Comparison of ENCODE assay signal across 31 cellular contexts in the genomic region with DNA sequence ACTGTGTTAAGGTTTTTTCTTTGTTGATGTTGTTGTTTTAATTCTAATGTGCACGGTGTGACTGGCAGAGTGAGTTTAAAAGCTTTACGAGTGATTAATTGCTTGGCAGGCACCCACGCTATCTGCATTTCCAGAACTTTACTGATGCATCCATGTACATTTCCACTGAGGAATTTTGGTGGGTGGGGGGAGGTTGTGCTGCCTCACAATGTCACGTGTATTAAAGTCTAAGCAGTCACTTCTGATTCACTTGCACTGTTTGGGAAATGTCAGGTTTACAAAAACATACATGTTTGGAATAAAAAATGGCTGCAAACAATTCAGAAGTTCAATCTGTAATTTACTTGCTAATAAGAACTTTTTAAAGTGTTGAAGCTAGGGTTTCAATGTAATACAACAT. TPM values are rescaled to one million over a fixed set of nuclear protein-coding genes. Genes with fewer than 3 reads are reported as not detected.
"Had no signal": no experiment of that assay in that cellular context is flagged by ENCODE, and none has a peak within 500 bp of the region (broad histone marks: within the 10 kb centered on the region; RNA-seq: fewer than 3 reads in every experiment).

No MANE protein-coding gene starts in this region.

- H3K9ac ChIP-seq: SK-N-SH had no signal

- ATAC-seq: activated naive CD4-positive, alpha-beta T cell treated with anti-CD3 and anti-CD28 coated beads, Interleukin-2, amount 50 U/mL, for 72 hours; activated T-cell treated with anti-CD3 and anti-CD28 coated beads, Interleukin-2, amount 50 U/mL, for 4 hours; Panc1 had no signal

- H3K27ac ChIP-seq: SJSA1 had no signal

- H3K27ac Mint-ChIP-seq: activated B cell treated with CpG ODN at 0.5 μM for 24 hours; activated CD4-positive, alpha-beta memory T cell treated with anti-CD3 and anti-CD28 coated beads for 36 hours; activated naive CD4-positive, alpha-beta T cell treated with anti-CD3 and anti-CD28 coated beads for 36 hours; activated naive CD4-positive, alpha-beta T cell treated with anti-CD3 and anti-CD28 coated beads, Interleukin-2, amount 50 U/mL, for 72 hours; activated T-helper 1 cell treated with anti-CD3 and anti-CD28 coated beads, Interleukin-12 subunit alpha, Interleukin-12 subunit beta, Interleukin-2, Interleukin-4 antibody, amounts not matched to agents 30 ng/mL and 10 ng/mL and 1 ng/mL, durations not matched to agents 14 hours and 24 hours and 36 hours; T-helper 1 cell treated with Interleukin-12 subunit alpha and Interleukin-12 subunit beta and Interleukin-4 antibody, amounts not matched to agents 30 μg/mL and 1 μg/mL, for 36 hours; T-helper 2 cell treated with Interferon-gamma antibody and Interleukin-4, amounts not matched to agents 5 μg/mL and 100 μg/mL, for 36 hours had no signal

- H3K4me3 ChIP-seq: SJSA1 had no signal

- H3K36me3 ChIP-seq: SJSA1 had no signal

- FAIRE-seq: TTC549 had no signal

- H3K27me3 ChIP-seq: SJSA1 had no signal

- H3K4me2 ChIP-seq: SK-N-SH had no signal

- H3K36me3 Mint-ChIP-seq: activated CD4-positive, alpha-beta memory T cell treated with anti-CD3 and anti-CD28 coated beads for 36 hours; activated naive CD4-positive, alpha-beta T cell treated with anti-CD3 and anti-CD28 coated beads, Interleukin-2, amount 50 U/mL, for 72 hours had no signal

- H3K27me3 Mint-ChIP-seq: activated B cell treated with CpG ODN at 0.5 μM for 24 hours, brain had no signal

- DNase-seq: activated B cell treated with CpG ODN at 0.5 μM for 24 hours; activated CD4-positive, alpha-beta memory T cell treated with anti-CD3 and anti-CD28 coated beads for 36 hours; activated CD4-positive, alpha-beta T cell treated with anti-CD3 and anti-CD28 coated beads for 4 hours; activated CD4-positive, alpha-beta T cell treated with anti-CD3 and anti-CD28 coated beads, Interleukin-2, amount 50 U/mL, for 1 hour; activated CD4-positive, CD25-positive, alpha-beta regulatory T cell treated with anti-CD3 and anti-CD28 coated beads, Interleukin-2, amount 50 U/mL, for 72 hours; activated CD8-positive, alpha-beta memory T cell treated with anti-CD3 and anti-CD28 coated beads, Interleukin-2, amount 50 U/mL, for 4 hours; activated gamma-delta T cell treated with Interleukin-2 at 50 U/mL for 16 hours; activated naive CD4-positive, alpha-beta T cell treated with anti-CD3 and anti-CD28 coated beads for 36 hours; activated T-cell treated with anti-CD3 and anti-CD28 coated beads for 4 hours; activated T-cell treated with anti-CD3 and anti-CD28 coated beads, Interleukin-2, amount 50 U/mL, for 4 hours; amniotic stem cell; aorta; central memory CD4-positive, alpha-beta T cell; NCI-H1105; NCI-H1417 treated with DMSO at 0.1 percent for 48 hours; NCI-H187 treated with DMSO at 0.1 percent for 48 hours; NCI-H2081; NCI-H2171 treated with DMSO at 0.1 percent for 48 hours; NCI-H2227 treated with DMSO at 0.1 percent for 48 hours; NCI-H446 treated with DMSO at 0.1 percent for 48 hours; NCI-H524; SHP77; SK-N-SH had no signal

- H3K9me3 ChIP-seq: SJSA1, SK-N-SH had no signal

- H3K4me3 Mint-ChIP-seq: activated B cell treated with CpG ODN at 0.5 μM for 24 hours; activated CD4-positive, alpha-beta memory T cell treated with anti-CD3 and anti-CD28 coated beads for 36 hours; activated naive CD4-positive, alpha-beta T cell treated with anti-CD3 and anti-CD28 coated beads for 36 hours; activated T-cell treated with anti-CD3 and anti-CD28 coated beads, Interleukin-2, amount 50 U/mL, for 4 hours; activated T-helper 1 cell treated with anti-CD3 and anti-CD28 coated beads, Interleukin-12 subunit alpha, Interleukin-12 subunit beta, Interleukin-2, Interleukin-4 antibody, amounts not matched to agents 30 ng/mL and 10 ng/mL and 1 ng/mL, durations not matched to agents 14 hours and 24 hours and 36 hours; T-helper 1 cell treated with Interleukin-12 subunit alpha and Interleukin-12 subunit beta and Interleukin-4 antibody, amounts not matched to agents 30 μg/mL and 1 μg/mL, for 36 hours; T-helper 2 cell treated with Interferon-gamma antibody and Interleukin-4, amounts not matched to agents 5 μg/mL and 100 μg/mL, for 36 hours had no signal

- H3K4me1 ChIP-seq: SJSA1 had no signal

- H3K4me1 Mint-ChIP-seq: activated B cell treated with CpG ODN at 0.5 μM for 24 hours had no signal

- H3K9me3 Mint-ChIP-seq: activated B cell treated with CpG ODN at 0.5 μM for 24 hours; activated CD4-positive, alpha-beta memory T cell treated with anti-CD3 and anti-CD28 coated beads for 36 hours; activated naive CD4-positive, alpha-beta T cell treated with anti-CD3 and anti-CD28 coated beads for 36 hours; activated naive CD4-positive, alpha-beta T cell treated with anti-CD3 and anti-CD28 coated beads, Interleukin-2, amount 50 U/mL, for 72 hours; activated T-cell treated with anti-CD3 and anti-CD28 coated beads, Interleukin-2, amount 50 U/mL, for 4 hours; activated T-helper 1 cell treated with anti-CD3 and anti-CD28 coated beads, Interleukin-12 subunit alpha, Interleukin-12 subunit beta, Interleukin-2, Interleukin-4 antibody, amounts not matched to agents 30 ng/mL and 10 ng/mL and 1 ng/mL, durations not matched to agents 14 hours and 24 hours and 36 hours; T-helper 1 cell treated with Interleukin-12 subunit alpha and Interleukin-12 subunit beta and Interleukin-4 antibody, amounts not matched to agents 30 μg/mL and 1 μg/mL, for 36 hours; T-helper 2 cell treated with Interferon-gamma antibody and Interleukin-4, amounts not matched to agents 5 μg/mL and 100 μg/mL, for 36 hours had no signal

RNA-seq across cellular contexts. Expression of a gene that starts 38.5 kb away (rescaled TPM):
- total RNA-seq: activated B cell treated with CpG ODN at 0.5 μM for 24 hours had no signal
